ENCODE assay signal across 2 cellular contexts in the genomic region with DNA sequence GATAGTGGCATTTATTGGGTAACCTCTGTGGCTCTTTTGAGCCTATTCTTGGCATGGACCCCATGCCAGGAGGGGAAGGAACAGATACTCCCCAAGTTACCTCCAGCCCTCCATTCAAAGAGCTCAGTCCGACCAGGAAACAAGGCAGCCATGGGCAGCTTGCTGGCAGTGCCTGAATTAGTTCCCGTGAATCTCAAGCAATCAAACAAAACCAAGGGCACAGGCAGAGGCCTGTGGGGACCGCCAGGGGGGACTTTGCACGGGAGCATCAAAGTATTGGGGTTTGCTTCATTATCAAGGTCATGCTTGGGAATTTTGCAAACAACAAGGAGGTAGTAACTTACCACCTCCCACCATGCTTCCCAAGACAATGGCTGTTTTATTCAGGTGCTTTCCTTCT.
TF ChIP-seq lines count a peak whose summit lies in the region.

No MANE protein-coding gene starts in this region.

TF ChIP-seq in HepG2, 621 proteins besides CTCF, POLR2A, EP300 and RAD21:
- TF ChIP-seq, protein P1, sequence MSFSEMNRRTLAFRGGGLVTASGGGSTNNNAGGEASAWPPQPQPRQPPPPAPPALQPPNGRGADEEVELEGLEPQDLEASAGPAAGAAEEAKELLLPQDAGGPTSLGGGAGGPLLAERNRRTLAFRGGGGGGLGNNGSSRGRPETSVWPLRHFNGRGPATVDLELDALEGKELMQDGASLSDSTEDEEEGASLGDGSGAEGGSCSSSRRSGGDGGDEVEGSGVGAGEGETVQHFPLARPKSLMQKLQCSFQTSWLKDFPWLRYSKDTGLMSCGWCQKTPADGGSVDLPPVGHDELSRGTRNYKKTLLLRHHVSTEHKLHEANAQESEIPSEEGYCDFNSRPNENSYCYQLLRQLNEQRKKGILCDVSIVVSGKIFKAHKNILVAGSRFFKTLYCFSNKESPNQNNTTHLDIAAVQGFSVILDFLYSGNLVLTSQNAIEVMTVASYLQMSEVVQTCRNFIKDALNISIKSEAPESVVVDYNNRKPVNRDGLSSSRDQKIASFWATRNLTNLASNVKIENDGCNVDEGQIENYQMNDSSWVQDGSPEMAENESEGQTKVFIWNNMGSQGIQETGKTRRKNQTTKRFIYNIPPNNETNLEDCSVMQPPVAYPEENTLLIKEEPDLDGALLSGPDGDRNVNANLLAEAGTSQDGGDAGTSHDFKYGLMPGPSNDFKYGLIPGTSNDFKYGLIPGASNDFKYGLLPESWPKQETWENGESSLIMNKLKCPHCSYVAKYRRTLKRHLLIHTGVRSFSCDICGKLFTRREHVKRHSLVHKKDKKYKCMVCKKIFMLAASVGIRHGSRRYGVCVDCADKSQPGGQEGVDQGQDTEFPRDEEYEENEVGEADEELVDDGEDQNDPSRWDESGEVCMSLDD (CRISPR knock-in tag; IDR thresholded peaks at IDR 0.05; ENCODE audit: borderline replicate concordance) = peak; percentile 86; the same call in 1 of the 2 replicates
- TF ChIP-seq, protein P2, sequence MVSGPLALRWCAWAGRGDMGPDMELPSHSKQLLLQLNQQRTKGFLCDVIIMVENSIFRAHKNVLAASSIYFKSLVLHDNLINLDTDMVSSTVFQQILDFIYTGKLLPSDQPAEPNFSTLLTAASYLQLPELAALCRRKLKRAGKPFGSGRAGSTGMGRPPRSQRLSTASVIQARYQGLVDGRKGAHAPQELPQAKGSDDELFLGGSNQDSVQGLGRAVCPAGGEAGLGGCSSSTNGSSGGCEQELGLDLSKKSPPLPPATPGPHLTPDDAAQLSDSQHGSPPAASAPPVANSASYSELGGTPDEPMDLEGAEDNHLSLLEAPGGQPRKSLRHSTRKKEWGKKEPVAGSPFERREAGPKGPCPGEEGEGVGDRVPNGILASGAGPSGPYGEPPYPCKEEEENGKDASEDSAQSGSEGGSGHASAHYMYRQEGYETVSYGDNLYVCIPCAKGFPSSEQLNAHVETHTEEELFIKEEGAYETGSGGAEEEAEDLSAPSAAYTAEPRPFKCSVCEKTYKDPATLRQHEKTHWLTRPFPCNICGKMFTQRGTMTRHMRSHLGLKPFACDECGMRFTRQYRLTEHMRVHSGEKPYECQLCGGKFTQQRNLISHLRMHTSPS (CRISPR knock-in tag; IDR thresholded peaks at IDR 0.05; ENCODE audit: low read depth) = 0 out of 2 replicates have a peak, but pooled peaks have one; percentile 24
- TF ChIP-seq ARID3A (IDR thresholded peaks at IDR 0.05; ENCODE audit: low read depth, low read length) = 0 out of 2 replicates have a peak, but pooled peaks have one; percentile 11
- 0 out of 2 replicates have a peak, but pooled peaks have one; percentile 22 for TF ChIP-seq GFI1 (CRISPR knock-in tag; IDR thresholded peaks at IDR 0.05; ENCODE audit: borderline replicate concordance)
- TF ChIP-seq KDM3A (CRISPR knock-in tag; IDR thresholded peaks at IDR 0.05; ENCODE audit: low read depth) = no peak

TF ChIP-seq in WTC11, 78 proteins besides CTCF, POLR2A, EP300 and RAD21 (continued from another document):
- no peak for TF ChIP-seq ZNF425 (CRISPR knock-in tag; conservative IDR thresholded peaks at IDR 0.05)
- no peak for TF ChIP-seq FOXP4 (CRISPR knock-in tag; IDR thresholded peaks at IDR 0.05)
